In the genomic region with DNA sequence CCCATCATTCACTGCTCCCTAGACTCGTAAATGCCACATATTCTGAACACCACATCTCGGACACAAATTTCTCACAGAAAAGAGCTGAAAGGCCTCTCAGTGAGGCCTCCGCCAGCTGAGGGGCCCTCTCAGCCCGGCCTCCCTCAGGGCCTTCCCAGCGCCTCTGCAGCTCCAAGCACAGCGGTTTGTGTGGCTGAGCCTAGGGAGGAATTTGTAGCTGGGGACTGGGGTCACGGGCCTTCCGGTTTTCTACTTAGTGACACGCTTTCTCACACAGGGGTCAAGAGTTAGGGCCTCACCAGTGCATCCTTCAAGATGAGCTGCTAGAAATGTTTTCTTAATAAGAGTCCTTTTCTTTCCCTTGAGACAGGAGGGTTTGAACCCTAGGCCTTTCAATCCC, we compare ENCODE assay signal across 1 cellular context.
TF ChIP-seq lines count a peak whose summit lies in the region.

No MANE protein-coding gene starts in this region.

TF ChIP-seq in GM23338, 12 proteins besides CTCF, POLR2A, EP300 and RAD21 (continued from another document):
- TF ChIP-seq, protein P1, sequence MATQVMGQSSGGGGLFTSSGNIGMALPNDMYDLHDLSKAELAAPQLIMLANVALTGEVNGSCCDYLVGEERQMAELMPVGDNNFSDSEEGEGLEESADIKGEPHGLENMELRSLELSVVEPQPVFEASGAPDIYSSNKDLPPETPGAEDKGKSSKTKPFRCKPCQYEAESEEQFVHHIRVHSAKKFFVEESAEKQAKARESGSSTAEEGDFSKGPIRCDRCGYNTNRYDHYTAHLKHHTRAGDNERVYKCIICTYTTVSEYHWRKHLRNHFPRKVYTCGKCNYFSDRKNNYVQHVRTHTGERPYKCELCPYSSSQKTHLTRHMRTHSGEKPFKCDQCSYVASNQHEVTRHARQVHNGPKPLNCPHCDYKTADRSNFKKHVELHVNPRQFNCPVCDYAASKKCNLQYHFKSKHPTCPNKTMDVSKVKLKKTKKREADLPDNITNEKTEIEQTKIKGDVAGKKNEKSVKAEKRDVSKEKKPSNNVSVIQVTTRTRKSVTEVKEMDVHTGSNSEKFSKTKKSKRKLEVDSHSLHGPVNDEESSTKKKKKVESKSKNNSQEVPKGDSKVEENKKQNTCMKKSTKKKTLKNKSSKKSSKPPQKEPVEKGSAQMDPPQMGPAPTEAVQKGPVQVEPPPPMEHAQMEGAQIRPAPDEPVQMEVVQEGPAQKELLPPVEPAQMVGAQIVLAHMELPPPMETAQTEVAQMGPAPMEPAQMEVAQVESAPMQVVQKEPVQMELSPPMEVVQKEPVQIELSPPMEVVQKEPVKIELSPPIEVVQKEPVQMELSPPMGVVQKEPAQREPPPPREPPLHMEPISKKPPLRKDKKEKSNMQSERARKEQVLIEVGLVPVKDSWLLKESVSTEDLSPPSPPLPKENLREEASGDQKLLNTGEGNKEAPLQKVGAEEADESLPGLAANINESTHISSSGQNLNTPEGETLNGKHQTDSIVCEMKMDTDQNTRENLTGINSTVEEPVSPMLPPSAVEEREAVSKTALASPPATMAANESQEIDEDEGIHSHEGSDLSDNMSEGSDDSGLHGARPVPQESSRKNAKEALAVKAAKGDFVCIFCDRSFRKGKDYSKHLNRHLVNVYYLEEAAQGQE (IDR thresholded peaks at IDR 0.05; ENCODE audit: unreplicated experiment) = no peak
